Comparison of ENCODE assay signal across 1 cellular context in the genomic region with DNA sequence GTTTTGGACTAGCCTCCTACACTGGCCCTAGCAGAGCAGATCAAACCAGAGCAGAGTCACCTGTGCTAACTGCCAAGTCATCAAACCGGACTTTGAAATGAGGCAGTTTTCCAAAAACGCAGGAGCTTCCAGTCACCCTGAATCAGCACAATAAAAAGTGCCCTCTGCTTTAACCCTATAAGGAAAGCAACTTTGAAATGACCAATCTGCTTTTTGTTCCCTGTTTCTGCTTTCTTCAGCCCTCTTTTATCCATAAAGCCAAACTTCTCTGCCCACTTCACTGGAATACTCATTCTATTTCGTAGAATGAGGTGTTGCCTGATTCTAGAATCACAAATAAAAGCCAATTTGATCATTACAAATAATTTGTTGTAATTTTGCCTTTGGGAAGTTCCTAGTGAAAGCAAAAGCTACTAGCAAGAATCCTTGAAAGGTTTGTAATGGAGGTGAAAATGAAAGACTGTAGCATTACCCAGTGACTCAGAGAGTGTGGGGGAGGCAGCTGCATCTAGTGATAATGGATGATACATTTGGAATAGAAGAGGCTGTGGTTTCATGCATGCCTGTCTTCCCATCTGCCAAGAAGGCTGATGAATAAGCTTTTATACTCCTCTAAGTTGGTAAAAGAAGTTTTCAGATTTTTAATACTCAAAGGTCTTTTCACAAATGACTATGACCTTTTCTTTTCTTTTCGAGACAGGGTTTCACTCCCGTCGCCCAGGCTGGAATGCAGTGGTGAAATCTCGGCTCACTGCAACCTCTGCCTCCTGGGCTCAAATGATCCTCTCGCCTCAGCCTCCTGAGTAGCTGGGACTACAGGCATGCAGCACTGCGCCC.
TF ChIP-seq lines count a peak whose summit lies in the region.

No MANE protein-coding gene starts in this region.

TF ChIP-seq in K562, 482 proteins besides CTCF, POLR2A, EP300 and RAD21 (continued from another document and continues in another):
- TF ChIP-seq, protein P1, sequence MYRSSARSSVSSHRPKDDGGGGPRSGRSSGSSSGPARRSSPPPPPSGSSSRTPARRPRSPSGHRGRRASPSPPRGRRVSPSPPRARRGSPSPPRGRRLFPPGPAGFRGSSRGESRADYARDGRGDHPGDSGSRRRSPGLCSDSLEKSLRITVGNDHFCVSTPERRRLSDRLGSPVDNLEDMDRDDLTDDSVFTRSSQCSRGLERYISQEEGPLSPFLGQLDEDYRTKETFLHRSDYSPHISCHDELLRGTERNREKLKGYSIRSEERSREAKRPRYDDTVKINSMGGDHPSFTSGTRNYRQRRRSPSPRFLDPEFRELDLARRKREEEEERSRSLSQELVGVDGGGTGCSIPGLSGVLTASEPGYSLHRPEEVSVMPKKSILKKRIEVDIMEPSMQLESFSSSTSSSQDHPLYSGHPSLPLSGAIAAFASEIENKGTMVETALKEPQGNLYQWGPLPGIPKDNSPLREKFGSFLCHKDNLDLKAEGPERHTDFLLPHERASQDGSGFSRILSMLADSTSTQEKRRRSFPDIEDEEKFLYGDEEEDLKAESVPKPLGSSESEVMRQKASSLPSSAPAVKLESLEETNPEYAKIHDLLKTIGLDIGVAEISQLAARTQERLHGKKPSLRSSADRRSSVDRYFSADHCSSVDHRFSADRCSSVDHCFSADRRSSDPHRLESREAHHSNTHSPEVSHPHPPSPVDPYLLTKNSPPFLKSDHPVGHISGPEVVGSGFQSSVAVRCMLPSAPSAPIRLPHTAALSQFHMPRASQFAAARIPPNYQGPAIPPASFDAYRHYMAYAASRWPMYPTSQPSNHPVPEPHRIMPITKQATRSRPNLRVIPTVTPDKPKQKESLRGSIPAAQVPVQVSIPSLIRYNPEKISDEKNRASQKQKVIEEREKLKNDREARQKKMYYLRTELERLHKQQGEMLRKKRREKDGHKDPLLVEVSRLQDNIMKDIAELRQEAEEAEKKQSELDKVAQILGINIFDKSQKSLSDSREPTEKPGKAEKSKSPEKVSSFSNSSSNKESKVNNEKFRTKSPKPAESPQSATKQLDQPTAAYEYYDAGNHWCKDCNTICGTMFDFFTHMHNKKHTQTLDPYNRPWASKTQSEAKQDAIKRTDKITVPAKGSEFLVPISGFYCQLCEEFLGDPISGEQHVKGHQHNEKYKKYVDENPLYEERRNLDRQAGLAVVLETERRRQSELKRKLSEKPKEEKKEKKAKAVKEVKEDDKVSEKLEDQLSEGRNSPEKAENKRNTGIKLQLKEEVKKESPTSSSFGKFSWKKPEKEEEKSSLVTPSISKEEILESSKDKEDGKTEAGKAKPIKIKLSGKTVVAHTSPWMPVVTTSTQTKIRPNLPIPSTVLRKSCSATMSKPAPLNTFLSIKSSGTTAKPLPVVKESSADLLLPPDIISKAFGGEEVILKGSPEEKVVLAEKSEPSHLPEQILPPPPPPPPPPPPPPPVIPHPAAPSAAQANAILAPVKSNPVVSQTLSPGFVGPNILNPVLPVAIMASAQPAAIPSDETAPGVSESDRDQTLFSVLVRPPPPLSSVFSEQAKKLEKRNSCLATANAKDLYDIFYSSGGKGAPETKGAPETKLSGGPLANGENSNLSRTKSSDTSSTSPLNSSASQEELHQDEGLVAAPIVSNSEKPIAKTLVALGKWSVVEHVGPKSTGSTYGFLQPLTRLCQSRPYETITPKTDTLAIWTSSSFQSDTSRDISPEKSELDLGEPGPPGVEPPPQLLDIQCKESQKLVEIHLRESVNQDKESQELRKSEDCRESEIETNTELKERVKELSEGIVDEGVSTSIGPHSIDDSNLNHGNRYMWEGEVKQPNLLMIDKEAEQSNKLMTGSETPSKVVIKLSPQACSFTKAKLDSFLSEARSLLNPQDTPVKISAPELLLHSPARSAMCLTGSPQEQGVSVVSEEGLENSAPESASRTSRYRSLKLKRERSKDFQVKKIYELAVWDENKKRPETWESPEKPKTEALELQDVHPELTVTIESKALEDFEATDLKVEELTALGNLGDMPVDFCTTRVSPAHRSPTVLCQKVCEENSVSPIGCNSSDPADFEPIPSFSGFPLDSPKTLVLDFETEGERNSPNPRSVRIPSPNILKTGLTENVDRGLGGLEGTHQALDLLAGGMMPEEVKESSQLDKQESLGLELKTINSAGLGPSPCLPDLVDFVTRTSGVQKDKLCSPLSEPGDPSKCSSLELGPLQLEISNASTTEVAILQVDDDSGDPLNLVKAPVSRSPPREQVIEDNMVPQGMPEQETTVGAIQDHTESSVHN (IDR thresholded peaks at IDR 0.05; ENCODE audit: borderline replicate concordance in 1 of 2, low read depth in 1 of 2) = peak; percentile 84 to 87; a peak in 3 of 4 replicates
- TF ChIP-seq, protein P2, sequence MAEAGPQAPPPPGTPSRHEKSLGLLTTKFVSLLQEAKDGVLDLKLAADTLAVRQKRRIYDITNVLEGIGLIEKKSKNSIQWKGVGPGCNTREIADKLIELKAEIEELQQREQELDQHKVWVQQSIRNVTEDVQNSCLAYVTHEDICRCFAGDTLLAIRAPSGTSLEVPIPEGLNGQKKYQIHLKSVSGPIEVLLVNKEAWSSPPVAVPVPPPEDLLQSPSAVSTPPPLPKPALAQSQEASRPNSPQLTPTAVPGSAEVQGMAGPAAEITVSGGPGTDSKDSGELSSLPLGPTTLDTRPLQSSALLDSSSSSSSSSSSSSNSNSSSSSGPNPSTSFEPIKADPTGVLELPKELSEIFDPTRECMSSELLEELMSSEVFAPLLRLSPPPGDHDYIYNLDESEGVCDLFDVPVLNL (CRISPR knock-in tag; IDR thresholded peaks at IDR 0.05; ENCODE audit: low read depth) = no peak
- TF ChIP-seq CCAR2 (IDR thresholded peaks at IDR 0.05; ENCODE audit: low read depth, low read length) (no peak), PRMT5 (CRISPR knock-in tag; IDR thresholded peaks at IDR 0.05) (no peak), CBX8 (IDR thresholded peaks at IDR 0.05; ENCODE audit: borderline replicate concordance, extremely low read depth, low read depth, low read length, poor library complexity, severe bottlenecking) (no peak), THRAP3 (IDR thresholded peaks at IDR 0.05; ENCODE audit: borderline replicate concordance) (no peak), ZKSCAN8 (CRISPR knock-in tag; IDR thresholded peaks at IDR 0.05) (peak; percentile 29; the same call in 1 of the 2 replicates), PHB2 (IDR thresholded peaks at IDR 0.05; ENCODE audit: low read depth) (no peak), MXI1 (IDR thresholded peaks at IDR 0.05; ENCODE audit: low read depth, low read length) (no peak), NFIC (IDR thresholded peaks at IDR 0.05) (peak; percentile 72), TRIM24 (IDR thresholded peaks at IDR 0.05) (peak; percentile 30 to 33; a peak in 2 of 4 replicates), TCF7L2 (IDR thresholded peaks at IDR 0.05; ENCODE audit: low read depth, low read length) (no peak), TRIM28 (IDR thresholded peaks at IDR 0.05) (no peak), ZNF766 (CRISPR knock-in tag; conservative IDR thresholded peaks at IDR 0.05) (peak; percentile 50; the same call in 1 of the 2 replicates), CAMTA2 (CRISPR knock-in tag; conservative IDR thresholded peaks at IDR 0.05) (no peak), KAT2B (IDR thresholded peaks at IDR 0.05; ENCODE audit: low read depth, low read length) (no peak), ZKSCAN3 (CRISPR knock-in tag; IDR thresholded peaks at IDR 0.05) (no peak), ZNF274 (IDR thresholded peaks at IDR 0.05; ENCODE audit: borderline replicate concordance, low read depth, low read length) (no peak), BCOR (IDR thresholded peaks at IDR 0.05) (no peak), HDAC2 (IDR thresholded peaks at IDR 0.05) (no peak), PTTG1 (tag; IDR thresholded peaks at IDR 0.05; ENCODE audit: low read depth) (no peak), SP1 (CRISPR knock-in tag; IDR thresholded peaks at IDR 0.05) (no peak), CTBP1 (IDR thresholded peaks at IDR 0.05; ENCODE audit: borderline replicate concordance) (peak; percentile 48; the same call in 1 of the 2 replicates), ZNF699 (CRISPR knock-in tag; IDR thresholded peaks at IDR 0.05; ENCODE audit: insufficient replicate concordance) (no peak), TFAM (CRISPR knock-in tag; conservative IDR thresholded peaks at IDR 0.05) (no peak), CBX1 (IDR thresholded peaks at IDR 0.05; ENCODE audit: low read depth) (no peak), PURB (CRISPR knock-in tag; IDR thresholded peaks at IDR 0.05; ENCODE audit: low read depth) (no peak), SLC30A9 (CRISPR knock-in tag; IDR thresholded peaks at IDR 0.05) (no peak), NUFIP1 (IDR thresholded peaks at IDR 0.05; ENCODE audit: partially characterized antibody) (no peak)
- TF ChIP-seq, protein P3, sequence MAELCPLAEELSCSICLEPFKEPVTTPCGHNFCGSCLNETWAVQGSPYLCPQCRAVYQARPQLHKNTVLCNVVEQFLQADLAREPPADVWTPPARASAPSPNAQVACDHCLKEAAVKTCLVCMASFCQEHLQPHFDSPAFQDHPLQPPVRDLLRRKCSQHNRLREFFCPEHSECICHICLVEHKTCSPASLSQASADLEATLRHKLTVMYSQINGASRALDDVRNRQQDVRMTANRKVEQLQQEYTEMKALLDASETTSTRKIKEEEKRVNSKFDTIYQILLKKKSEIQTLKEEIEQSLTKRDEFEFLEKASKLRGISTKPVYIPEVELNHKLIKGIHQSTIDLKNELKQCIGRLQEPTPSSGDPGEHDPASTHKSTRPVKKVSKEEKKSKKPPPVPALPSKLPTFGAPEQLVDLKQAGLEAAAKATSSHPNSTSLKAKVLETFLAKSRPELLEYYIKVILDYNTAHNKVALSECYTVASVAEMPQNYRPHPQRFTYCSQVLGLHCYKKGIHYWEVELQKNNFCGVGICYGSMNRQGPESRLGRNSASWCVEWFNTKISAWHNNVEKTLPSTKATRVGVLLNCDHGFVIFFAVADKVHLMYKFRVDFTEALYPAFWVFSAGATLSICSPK (IDR thresholded peaks at IDR 0.05; ENCODE audit: borderline replicate concordance) = no peak
- TF ChIP-seq, protein P4, sequence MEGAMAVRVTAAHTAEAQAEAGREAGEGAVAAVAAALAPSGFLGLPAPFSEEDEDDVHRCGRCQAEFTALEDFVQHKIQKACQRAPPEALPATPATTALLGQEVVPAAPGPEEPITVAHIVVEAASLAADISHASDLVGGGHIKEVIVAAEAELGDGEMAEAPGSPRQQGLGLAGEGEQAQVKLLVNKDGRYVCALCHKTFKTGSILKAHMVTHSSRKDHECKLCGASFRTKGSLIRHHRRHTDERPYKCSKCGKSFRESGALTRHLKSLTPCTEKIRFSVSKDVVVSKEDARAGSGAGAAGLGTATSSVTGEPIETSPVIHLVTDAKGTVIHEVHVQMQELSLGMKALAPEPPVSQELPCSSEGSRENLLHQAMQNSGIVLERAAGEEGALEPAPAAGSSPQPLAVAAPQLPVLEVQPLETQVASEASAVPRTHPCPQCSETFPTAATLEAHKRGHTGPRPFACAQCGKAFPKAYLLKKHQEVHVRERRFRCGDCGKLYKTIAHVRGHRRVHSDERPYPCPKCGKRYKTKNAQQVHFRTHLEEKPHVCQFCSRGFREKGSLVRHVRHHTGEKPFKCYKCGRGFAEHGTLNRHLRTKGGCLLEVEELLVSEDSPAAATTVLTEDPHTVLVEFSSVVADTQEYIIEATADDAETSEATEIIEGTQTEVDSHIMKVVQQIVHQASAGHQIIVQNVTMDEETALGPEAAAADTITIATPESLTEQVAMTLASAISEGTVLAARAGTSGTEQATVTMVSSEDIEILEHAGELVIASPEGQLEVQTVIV (CRISPR knock-in tag; IDR thresholded peaks at IDR 0.05; ENCODE audit: borderline replicate concordance) = no peak
- TF ChIP-seq, protein P5, sequence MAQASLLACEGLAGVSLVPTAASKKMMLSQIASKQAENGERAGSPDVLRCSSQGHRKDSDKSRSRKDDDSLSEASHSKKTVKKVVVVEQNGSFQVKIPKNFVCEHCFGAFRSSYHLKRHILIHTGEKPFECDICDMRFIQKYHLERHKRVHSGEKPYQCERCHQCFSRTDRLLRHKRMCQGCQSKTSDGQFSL (CRISPR knock-in tag; IDR thresholded peaks at IDR 0.05) = no peak
- TF ChIP-seq, protein P5 (tag; IDR thresholded peaks at IDR 0.05) = no peak
- TF ChIP-seq, protein P6, sequence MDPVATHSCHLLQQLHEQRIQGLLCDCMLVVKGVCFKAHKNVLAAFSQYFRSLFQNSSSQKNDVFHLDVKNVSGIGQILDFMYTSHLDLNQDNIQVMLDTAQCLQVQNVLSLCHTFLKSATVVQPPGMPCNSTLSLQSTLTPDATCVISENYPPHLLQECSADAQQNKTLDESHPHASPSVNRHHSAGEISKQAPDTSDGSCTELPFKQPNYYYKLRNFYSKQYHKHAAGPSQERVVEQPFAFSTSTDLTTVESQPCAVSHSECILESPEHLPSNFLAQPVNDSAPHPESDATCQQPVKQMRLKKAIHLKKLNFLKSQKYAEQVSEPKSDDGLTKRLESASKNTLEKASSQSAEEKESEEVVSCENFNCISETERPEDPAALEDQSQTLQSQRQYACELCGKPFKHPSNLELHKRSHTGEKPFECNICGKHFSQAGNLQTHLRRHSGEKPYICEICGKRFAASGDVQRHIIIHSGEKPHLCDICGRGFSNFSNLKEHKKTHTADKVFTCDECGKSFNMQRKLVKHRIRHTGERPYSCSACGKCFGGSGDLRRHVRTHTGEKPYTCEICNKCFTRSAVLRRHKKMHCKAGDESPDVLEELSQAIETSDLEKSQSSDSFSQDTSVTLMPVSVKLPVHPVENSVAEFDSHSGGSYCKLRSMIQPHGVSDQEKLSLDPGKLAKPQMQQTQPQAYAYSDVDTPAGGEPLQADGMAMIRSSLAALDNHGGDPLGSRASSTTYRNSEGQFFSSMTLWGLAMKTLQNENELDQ (CRISPR knock-in tag; IDR thresholded peaks at IDR 0.05; ENCODE audit: borderline replicate concordance) = no peak
- TF ChIP-seq, protein P7, sequence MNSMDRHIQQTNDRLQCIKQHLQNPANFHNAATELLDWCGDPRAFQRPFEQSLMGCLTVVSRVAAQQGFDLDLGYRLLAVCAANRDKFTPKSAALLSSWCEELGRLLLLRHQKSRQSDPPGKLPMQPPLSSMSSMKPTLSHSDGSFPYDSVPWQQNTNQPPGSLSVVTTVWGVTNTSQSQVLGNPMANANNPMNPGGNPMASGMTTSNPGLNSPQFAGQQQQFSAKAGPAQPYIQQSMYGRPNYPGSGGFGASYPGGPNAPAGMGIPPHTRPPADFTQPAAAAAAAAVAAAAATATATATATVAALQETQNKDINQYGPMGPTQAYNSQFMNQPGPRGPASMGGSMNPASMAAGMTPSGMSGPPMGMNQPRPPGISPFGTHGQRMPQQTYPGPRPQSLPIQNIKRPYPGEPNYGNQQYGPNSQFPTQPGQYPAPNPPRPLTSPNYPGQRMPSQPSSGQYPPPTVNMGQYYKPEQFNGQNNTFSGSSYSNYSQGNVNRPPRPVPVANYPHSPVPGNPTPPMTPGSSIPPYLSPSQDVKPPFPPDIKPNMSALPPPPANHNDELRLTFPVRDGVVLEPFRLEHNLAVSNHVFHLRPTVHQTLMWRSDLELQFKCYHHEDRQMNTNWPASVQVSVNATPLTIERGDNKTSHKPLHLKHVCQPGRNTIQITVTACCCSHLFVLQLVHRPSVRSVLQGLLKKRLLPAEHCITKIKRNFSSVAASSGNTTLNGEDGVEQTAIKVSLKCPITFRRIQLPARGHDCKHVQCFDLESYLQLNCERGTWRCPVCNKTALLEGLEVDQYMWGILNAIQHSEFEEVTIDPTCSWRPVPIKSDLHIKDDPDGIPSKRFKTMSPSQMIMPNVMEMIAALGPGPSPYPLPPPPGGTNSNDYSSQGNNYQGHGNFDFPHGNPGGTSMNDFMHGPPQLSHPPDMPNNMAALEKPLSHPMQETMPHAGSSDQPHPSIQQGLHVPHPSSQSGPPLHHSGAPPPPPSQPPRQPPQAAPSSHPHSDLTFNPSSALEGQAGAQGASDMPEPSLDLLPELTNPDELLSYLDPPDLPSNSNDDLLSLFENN (IDR thresholded peaks at IDR 0.05; ENCODE audit: low read depth in 2 of 2, low read length in 2 of 2) = 0 out of 4 replicates have a peak, but pooled peaks of 1 of the 2 experiments have one; percentile 29
